Comparison of ENCODE assay signal across 1 cellular context in the genomic region with DNA sequence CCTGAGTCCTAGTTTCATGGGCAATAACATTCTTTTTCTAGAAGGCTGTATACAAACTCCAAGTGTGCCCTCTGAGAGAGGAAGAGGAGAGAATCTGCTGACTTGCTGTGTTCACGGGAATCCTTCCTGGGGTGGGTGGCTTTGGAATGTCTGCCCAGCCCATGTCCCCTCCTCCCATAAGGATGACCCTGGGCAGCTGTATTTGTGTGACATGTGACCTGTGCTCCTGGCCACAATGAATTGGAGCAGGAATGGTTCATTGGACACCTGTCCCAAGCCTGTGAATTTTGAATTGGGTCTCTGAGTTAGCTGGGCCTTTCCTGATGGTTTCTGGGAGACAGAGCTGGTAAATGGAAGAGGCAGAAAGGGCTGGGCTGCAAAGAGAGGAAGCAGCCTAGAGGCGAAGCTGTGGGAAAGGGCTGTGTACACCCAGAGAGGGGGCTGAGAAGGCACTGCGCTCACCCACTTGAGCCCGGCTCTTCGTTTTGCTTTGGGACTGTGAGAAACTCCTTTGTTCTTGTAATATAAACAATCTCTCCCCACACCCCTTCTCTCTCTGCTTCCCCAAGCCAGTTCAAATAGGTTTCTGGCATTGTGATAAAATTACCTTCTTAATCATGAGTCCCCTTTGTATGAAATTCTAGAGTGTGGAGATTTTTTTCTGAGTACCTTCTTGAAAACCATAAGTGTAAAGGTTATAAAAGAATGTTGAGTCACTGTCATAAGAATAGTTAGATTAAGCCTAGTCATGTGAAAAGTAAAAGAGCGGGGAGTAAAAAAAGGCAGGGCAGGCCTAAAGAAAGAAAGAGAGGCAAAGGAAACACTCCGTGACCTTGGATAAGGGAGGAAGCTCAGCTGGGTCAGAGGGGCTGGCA.
TF ChIP-seq lines count a peak whose summit lies in the region.

No MANE protein-coding gene starts in this region.

TF ChIP-seq in HepG2, 621 proteins besides CTCF, POLR2A, EP300 and RAD21:
- 0 out of 2 replicates have a peak, but pooled peaks have one; percentile 6 for TF ChIP-seq ZNF441 (CRISPR knock-in tag; IDR thresholded peaks at IDR 0.05; ENCODE audit: borderline replicate concordance)
- no peak for TF ChIP-seq ETS1 (CRISPR knock-in tag; IDR thresholded peaks at IDR 0.05)
- 0 out of 2 replicates have a peak, but pooled peaks have one; percentile 27 for TF ChIP-seq HDAC1 (CRISPR knock-in tag; IDR thresholded peaks at IDR 0.05)
